Comparison of ENCODE assay signal across 8 cellular contexts in the genomic region with DNA sequence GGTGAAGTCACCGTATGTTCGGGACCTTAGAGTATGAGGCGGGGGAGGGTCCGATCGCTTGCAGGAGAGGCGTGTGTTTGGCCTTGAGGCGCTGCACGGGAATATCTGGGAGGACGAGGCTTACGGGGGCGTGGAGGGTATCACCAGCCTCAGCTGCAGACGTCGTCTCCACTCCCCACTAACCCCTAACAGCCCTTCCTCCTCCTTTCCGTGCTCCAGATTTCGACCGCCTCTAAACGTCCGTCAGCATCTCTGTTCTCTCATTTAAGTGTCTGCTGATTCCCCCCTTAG. TPM values are rescaled to one million over a fixed set of nuclear protein-coding genes. Genes with fewer than 3 reads are reported as not detected.
DNase-seq lines count a peak whose midpoint lies in the region; ATAC-seq and TF ChIP-seq lines count a peak whose summit lies in the region.

No MANE protein-coding gene starts in this region.

- TF ChIP-seq CTCF in BE2C (IDR thresholded peaks at IDR 0.05; ENCODE audit: low read depth, low read length) (no peak), HL-60 (IDR thresholded peaks at IDR 0.05; ENCODE audit: insufficient read depth, low read length) (no peak), brain (conservative IDR thresholded peaks at IDR 0.05) (no peak), lower leg skin (IDR thresholded peaks at IDR 0.05) (no peak), upper lobe of right lung (IDR thresholded peaks at IDR 0.05) (no peak)

- H3K36me3 ChIP-seq in BE2C, result peaks cover 7% of the 10 kb centered on the region
- peaks cover 33% of the 10 kb centered on the region for H3K36me3 ChIP-seq in upper lobe of right lung

- peak overlapping the region; percentile 82 to 95 (median 92) for H3K27ac Mint-ChIP-seq in brain

- H3K27ac ChIP-seq in HL-60 (replicated peaks), result peak overlapping the region; percentile 77
- H3K27ac ChIP-seq in upper lobe of right lung, result peak overlapping the region; percentile 85

- 1 to 2% methylated on average over 18 of the region's 18 CpGs for WGBS in lower leg skin, 2 donors

- H3K4me3 ChIP-seq in BE2C (ENCODE audit: low read depth, low read length) (peak overlapping the region; percentile 85), HL-60 (replicated peaks; ENCODE audit: insufficient read depth, low read length) (peak overlapping the region; percentile 81), lower leg skin (ENCODE audit: low read depth, poor library complexity, severe bottlenecking) (peak overlapping the region; percentile 88), upper lobe of right lung (peak overlapping the region; percentile 95)

- peak overlapping the region; percentile 92 to 98 (median 95) for H3K4me3 Mint-ChIP-seq in brain

- peaks cover 21% of the 10 kb centered on the region for H3K27me3 Mint-ChIP-seq in brain

- peaks cover 0 to 6% (median 4%) of the 10 kb centered on the region in 5 experiments for H3K9me3 Mint-ChIP-seq in brain

- no peak for DNase-seq in BE2C
- peak in 1 of 2 experiments; percentile 25 for DNase-seq in HL-60 (ENCODE audit: low read depth in 1 of 2, low spot score in 1 of 2)
- peak in 1 of 2 donors; percentile 19 for DNase-seq in lower leg skin (ENCODE audit: low spot score in 2 of 2)
- DNase-seq in upper lobe of right lung, result no peak
- DNase-seq in activated gamma-delta T cell (lab: John Stamatoyannopoulos, UW), result no peak
- no peak for DNase-seq in SW 1271 (lab: John Stamatoyannopoulos, UW)

- intact Hi-C loops in lower leg skin (cut with DNase I; ENCODE audit: low total_unique reads) (no loop called here), upper lobe of right lung (cut with DNase I) (no loop called here)

- H3K9me3 ChIP-seq in BE2C (0 out of 2 replicates have a peak, but pooled peaks cover 3% of the 10 kb centered on the region), upper lobe of right lung (no peaks in the 10 kb centered on the region)

- H3K4me1 Mint-ChIP-seq in brain, result peaks cover 21% of the 10 kb centered on the region

- H3K27me3 ChIP-seq in BE2C (no peaks in the 10 kb centered on the region), HL-60 (ENCODE audit: insufficient read depth, poor library complexity, severe bottlenecking) (no peaks in the 10 kb centered on the region), upper lobe of right lung (no peaks in the 10 kb centered on the region)

- no peak for TF ChIP-seq POLR2A in lower leg skin (IDR thresholded peaks at IDR 0.05)

- H3K36me3 Mint-ChIP-seq in brain, result peaks cover 41% of the 10 kb centered on the region

- no peak for ATAC-seq in upper lobe of right lung
- no peak for ATAC-seq in HG03196 (IDR thresholded peaks at IDR 0.05; ENCODE audit: unreplicated experiment)

- H3K4me1 ChIP-seq in BE2C (no peaks in the 10 kb centered on the region; the same call in 1 of the 2 replicates), upper lobe of right lung (peaks cover 6% of the 10 kb centered on the region)

RNA-seq across cellular contexts. Expression of a gene that starts 23.5 kb away (rescaled TPM):
- polyA plus RNA-seq in BE2C (2012; ENCODE audit: insufficient read depth, insufficient read length, low read depth), result 17.4 TPM
- polyA plus RNA-seq in brain (ENCODE audit: insufficient read depth, low read depth, low replicate concordance), result 2.8 TPM
- 10 to 100 TPM; 19.7 to 40.8 (median 23.8) TPM for total RNA-seq in lower leg skin
- total RNA-seq in upper lobe of right lung, result 25.0 TPM

RNA-seq across cellular contexts. Expression of a gene that starts 23.6 kb away (rescaled TPM):
- not detected for polyA plus RNA-seq in BE2C (2012; ENCODE audit: insufficient read depth, insufficient read length, low read depth)
- not detected for polyA plus RNA-seq in brain (ENCODE audit: insufficient read depth, low read depth, low replicate concordance)
- total RNA-seq in lower leg skin, result 1 to 10 TPM in 1 of 4 donors, not detected in 3; 1.3 TPM
- not detected for total RNA-seq in upper lobe of right lung
